7 cellular contexts compared by ENCODE assay signal in the genomic region with DNA sequence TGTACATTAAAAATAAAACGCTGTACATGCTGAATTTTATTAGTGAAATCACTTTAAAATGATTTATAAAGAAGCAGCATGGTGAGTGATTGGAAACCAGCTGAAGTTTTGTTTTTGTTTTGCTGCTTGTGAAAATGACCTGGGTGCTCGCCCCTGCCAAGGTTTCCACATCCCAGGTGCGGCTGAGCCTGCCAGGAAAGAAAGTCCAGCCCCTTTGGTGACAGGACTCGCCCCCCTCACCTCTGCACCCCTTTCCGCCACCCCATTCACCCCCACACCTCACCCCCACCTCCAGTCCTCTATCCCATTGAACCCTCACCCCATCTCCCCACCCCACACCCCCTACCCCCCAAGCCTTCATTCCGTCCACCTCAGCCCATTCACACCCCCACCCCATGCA. TPM values are rescaled to one million over a fixed set of nuclear protein-coding genes. Genes with fewer than 3 reads are reported as not detected.
DNase-seq lines count a peak whose midpoint lies in the region; TF ChIP-seq lines count a peak whose summit lies in the region.
"Not testable (repeated sequence)": the region's sequence is repeated elsewhere in the genome, so short reads cannot be mapped to it uniquely, and the experiment has no call there.

No MANE protein-coding gene starts in this region.

- DNase-seq in GM06990 (ENCODE audit: extremely low read depth, insufficient read length); NB4 (ENCODE audit: low read depth); astrocyte of the spinal cord (ENCODE audit: low read depth, low spot score); epithelial cell of esophagus (ENCODE audit: low read depth); skeletal muscle cell (ENCODE audit: low read depth): not testable (repeated sequence)
- peak; percentile 13 for DNase-seq in activated CD4-positive, alpha-beta T cell treated with anti-CD3 and anti-CD28 coated beads for 48 hours

- not testable (repeated sequence) for H3K36me3 ChIP-seq in GM06990 (ENCODE audit: control insufficient read depth, insufficient read depth, low read length); mesodermal cell (ENCODE audit: control insufficient read depth, insufficient read depth, low read length)

- H3K27me3 ChIP-seq in GM06990 (replicated peaks; ENCODE audit: control insufficient read depth, insufficient read depth, low read length): not testable (repeated sequence)

- WGBS in mesodermal cell (ENCODE audit: insufficient coverage in 2 of 2), 2 experiments: no CpG with 5 or more reads among the region's 6 CpGs

- TF ChIP-seq CTCF in GM06990 (IDR thresholded peaks at IDR 0.05; ENCODE audit: insufficient read depth, low read length, poor library complexity, severe bottlenecking); NB4 (IDR thresholded peaks at IDR 0.05; ENCODE audit: low read depth, low read length); astrocyte of the spinal cord (IDR thresholded peaks at IDR 0.05; ENCODE audit: low read depth, low read length); epithelial cell of esophagus (IDR thresholded peaks at IDR 0.05; ENCODE audit: insufficient read depth, low read depth, low read length, missing control alignments): not testable (repeated sequence)

- H3K9me3 ChIP-seq in mesodermal cell (ENCODE audit: control insufficient read depth, low read length): not testable (repeated sequence)

- not testable (repeated sequence) for TF ChIP-seq POLR2A in NB4 (IDR thresholded peaks at IDR 0.05; ENCODE audit: extremely low read depth, insufficient read length)

- not testable (repeated sequence) for H3K27ac ChIP-seq in mesodermal cell (ENCODE audit: low read depth, low read length, severe bottlenecking)

- in situ Hi-C loops in astrocyte of the spinal cord (cut with HindIII; ENCODE audit: low sequenced_read_pairs): not testable (repeated sequence)

- H3K4me1 ChIP-seq in mesodermal cell (ENCODE audit: control insufficient read depth, insufficient read depth, low read length, poor library complexity, severe bottlenecking): not testable (repeated sequence)

- peak overlapping the region; percentile 58 for H3K4me3 ChIP-seq in GM06990 (replicated peaks; ENCODE audit: low read depth, low read length)
- peak overlapping the region; percentile 50 for H3K4me3 ChIP-seq in NB4 (ENCODE audit: low read depth, low read length)
- H3K4me3 ChIP-seq in astrocyte of the spinal cord (ENCODE audit: low read depth, low read length): peak overlapping the region; percentile 41
- H3K4me3 ChIP-seq in epithelial cell of esophagus (ENCODE audit: low read length): peak overlapping the region; percentile 24
- peak overlapping the region; percentile 52 for H3K4me3 ChIP-seq in mesodermal cell (ENCODE audit: extremely low read depth, insufficient read depth, low read length, poor library complexity, severe bottlenecking)
- H3K4me3 ChIP-seq in skeletal muscle cell (ENCODE audit: low read depth, low read length): peak overlapping the region; percentile 40

RNA-seq across cellular contexts. Expression of a gene that starts 0.7 kb away (rescaled TPM):
- 7.8 TPM for polyA plus RNA-seq in mesodermal cell (2013, experiment 1 of 2)
- polyA plus RNA-seq in mesodermal cell (2013, experiment 2 of 2): 8.7 TPM

RNA-seq across cellular contexts. Expression of a gene that starts 43.8 kb away (rescaled TPM):
- not detected for polyA plus RNA-seq in mesodermal cell (2013, experiment 1 of 2)
- polyA plus RNA-seq in mesodermal cell (2013, experiment 2 of 2): not detected
